7 cellular contexts compared by ENCODE assay signal in genomic region chr12:46219892-46220655, GRCh38. TPM values are rescaled to one million over a fixed set of nuclear protein-coding genes. Genes with fewer than 3 reads are reported as not detected.
A peak's percentile ranks its signal among the peaks of the same experiment; 100 is the strongest.
DNase-seq lines count a peak whose midpoint lies in the region; ATAC-seq and TF ChIP-seq lines count a peak whose summit lies in the region.

No MANE protein-coding gene starts in this region.

- ATAC-seq in HG03442 (IDR thresholded peaks at IDR 0.05; ENCODE audit: unreplicated experiment): no peak

- peak; percentile 45 to 50 for DNase-seq in activated CD4-positive, alpha-beta T cell treated with anti-CD3 and anti-CD28 coated beads for 24 hours (ENCODE audit: low read depth in 2 of 2)
- peak; percentile 71 for DNase-seq in dedifferentiated amniotic fluid mesenchymal stem cell (ENCODE audit: extremely low spot score)
- peak; percentile 55 for DNase-seq in pons (ENCODE audit: low spot score)
- DNase-seq in iPS-NIHi11 (ENCODE audit: low spot score): no peak
- no peak for DNase-seq in GM10248 (ENCODE audit: extremely low spot score)

- H3K9ac ChIP-seq in HUES64 (ENCODE audit: low read depth, low read length): peak overlapping the region; percentile 9; the same call in 1 of the 2 replicates

- no peak overlapping the region for H3K4me3 ChIP-seq in HUES64 (ENCODE audit: low read length)

- 89% methylated on average over 10 of the region's 10 CpGs for WGBS in HUES64

- no peaks in the 10 kb centered on the region for H3K9me3 ChIP-seq in HUES64 (ENCODE audit: insufficient read depth, low read depth, low read length)

- H3K4me1 ChIP-seq in HUES64 (ENCODE audit: insufficient read depth, low read length): peaks cover 41% of the 10 kb centered on the region

- CTCF ChIA-PET in GM10248 (lab: Yijun Ruan, JAX): no interaction called here

- H3K27ac ChIP-seq in HUES64 (ENCODE audit: low read depth, low read length): peak overlapping the region; percentile 10; the same call in 1 of the 2 replicates

- peaks cover 97% of the 10 kb centered on the region for H3K36me3 ChIP-seq in HUES64 (ENCODE audit: insufficient read depth, low read length)

- POLR2A ChIA-PET in GM10248 (lab: Yijun Ruan, JAX): no interaction called here

- TF ChIP-seq CTCF in GM10248 (IDR thresholded peaks at IDR 0.05; ENCODE audit: control extremely low read depth, extremely low read depth, low read depth, missing control alignments): no peak

- no peaks in the 10 kb centered on the region for H3K27me3 ChIP-seq in HUES64 (ENCODE audit: insufficient read depth, low read length)

RNA-seq across cellular contexts. Expression of gene SLC38A1, which starts 48.8 kb away (rescaled TPM):
- 122 TPM for polyA plus RNA-seq in HUES64 (2013, experiment 1 of 2)
- polyA plus RNA-seq in HUES64 (2013, experiment 2 of 2): 118 TPM

Comparison
In these comparisons a context has a peak if more than half of its experiments do, and no peak if none do; other contexts are left out.
1. DNase-seq: peak in activated CD4-positive, alpha-beta T cell treated with anti-CD3 and anti-CD28 coated beads for 24 hours (2 of 2), dedifferentiated amniotic fluid mesenchymal stem cell (single experiment) and pons (single experiment); none in iPS-NIHi11 (single experiment) and GM10248 (single experiment).